In the genomic region with DNA sequence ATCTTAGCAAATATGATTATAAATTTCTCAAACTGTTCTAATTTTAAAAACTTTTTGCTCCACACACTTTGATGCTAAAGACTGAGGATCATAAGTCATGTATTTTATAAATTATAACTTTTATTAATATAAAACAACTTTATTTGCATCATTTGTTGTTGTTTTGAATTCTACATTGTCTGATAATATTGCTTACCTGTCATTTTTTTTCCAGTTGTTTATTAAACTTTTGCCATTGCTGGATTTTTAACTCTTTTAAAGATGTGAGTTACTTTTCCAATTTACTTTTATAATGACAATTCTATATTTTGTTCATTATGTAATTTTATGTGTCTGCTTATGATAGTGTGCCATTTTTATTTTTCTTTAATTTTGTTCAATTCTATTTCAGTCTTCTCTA, we compare ENCODE assay signal across 23 cellular contexts.
DNase-seq lines count a peak whose midpoint lies in the region; ATAC-seq, FAIRE-seq and TF ChIP-seq lines count a peak whose summit lies in the region.
"Had no signal": no experiment of that assay in that cellular context is flagged by ENCODE, and none has a peak within 500 bp of the region (broad histone marks: within the 10 kb centered on the region; RNA-seq: fewer than 3 reads in every experiment).

No MANE protein-coding gene starts in this region.

- no peak for TF ChIP-seq CTCF in HepG2 (CRISPR knock-in tag; IDR thresholded peaks at IDR 0.05)
- no peak for TF ChIP-seq CTCF in right lobe of liver (IDR thresholded peaks at IDR 0.05)
- TF ChIP-seq CTCF in IMR-90 (conservative IDR thresholded peaks at IDR 0.05; ENCODE audit: low read depth, low read length), result no peak
- TF ChIP-seq CTCF in pancreas (IDR thresholded peaks at IDR 0.05), result no peak
- no peak for TF ChIP-seq CTCF in coronary artery (IDR thresholded peaks at IDR 0.05)

- H3K9me3 ChIP-seq in HepG2 (ENCODE audit: low read length) (no peaks in the 10 kb centered on the region), right lobe of liver (no peaks in the 10 kb centered on the region), IMR-90 (ENCODE audit: control insufficient read depth, insufficient read depth, low read length) (peaks cover 2% of the 10 kb centered on the region; the same call in 1 of the 2 replicates), pancreas (no peaks in the 10 kb centered on the region)
- H3K9me3 ChIP-seq: BLaER1 treated with 17β-estradiol and CSF1 and Interleukin-3, amounts not matched to agents 10 nM and 100 nM had no signal

- no peaks in the 10 kb centered on the region for H3K9me1 ChIP-seq in IMR-90 (ENCODE audit: insufficient read depth, low read length)

- dilution Hi-C loops in IMR-90 (cut with HindIII; ENCODE audit: low sequenced_read_pairs, unreplicated experiment), result no loop called here

- H3K4ac ChIP-seq in IMR-90 (ENCODE audit: low read depth, low read length), result no peak overlapping the region

- no peak overlapping the region for H3K27ac ChIP-seq in HepG2 (ENCODE audit: extremely low read length, insufficient read depth, low read length)
- H3K27ac ChIP-seq in right lobe of liver, result no peak overlapping the region
- no peak overlapping the region for H3K27ac ChIP-seq in IMR-90 (ENCODE audit: insufficient read depth, low read length)
- no peak overlapping the region for H3K27ac ChIP-seq in pancreas
- H3K27ac ChIP-seq in coronary artery, result no peak overlapping the region
- H3K27ac ChIP-seq: 22Rv1; BLaER1 treated with 17β-estradiol and CSF1 and Interleukin-3, amounts not matched to agents 10 nM and 100 nM; C4-2B had no signal

- TF ChIP-seq EP300 in HepG2 (IDR thresholded peaks at IDR 0.05; ENCODE audit: low read depth in 2 of 2, low read length in 2 of 2) (no peak), HepG2 (CRISPR knock-in tag; IDR thresholded peaks at IDR 0.05; ENCODE audit: borderline replicate concordance) (no peak)

- H3K27me3 ChIP-seq in HepG2 (ENCODE audit: control insufficient read depth in 1 of 2, insufficient read depth in 2 of 2, low read length in 2 of 2), result no peaks in the 10 kb centered on the region
- no peaks in the 10 kb centered on the region for H3K27me3 ChIP-seq in right lobe of liver
- H3K27me3 ChIP-seq in IMR-90 (ENCODE audit: control insufficient read depth, insufficient read depth, low read length), result no peaks in the 10 kb centered on the region
- H3K27me3 ChIP-seq in pancreas, result no peaks in the 10 kb centered on the region
- H3K27me3 ChIP-seq: BLaER1 treated with 17β-estradiol and CSF1 and Interleukin-3, amounts not matched to agents 10 nM and 100 nM had no signal

- no TSS peak for BruUV-seq in HepG2 (replicated peaks; lab: Mats Ljungman, UMichigan)
- BruUV-seq in IMR-90 (replicated peaks; lab: Mats Ljungman, UMichigan), result no TSS peak

- H4K91ac ChIP-seq in IMR-90 (ENCODE audit: insufficient read depth, low read depth, low read length), result no peak overlapping the region

- no peak overlapping the region for H3K23ac ChIP-seq in IMR-90 (ENCODE audit: low read depth, low read length)

- CTCF ChIA-PET in HepG2 (lab: Yijun Ruan, JAX; ENCODE audit: low intra/inter-chr PET ratio, low total read pairs) (no interaction called here), IMR-90 (lab: Yijun Ruan, JAX) (no interaction called here)

- H4K5ac ChIP-seq in IMR-90 (ENCODE audit: low read depth, low read length), result no peak overlapping the region

- H4K8ac ChIP-seq in IMR-90 (ENCODE audit: low read depth in 2 of 2, low read length in 2 of 2), result no peak overlapping the region

- intact Hi-C loops in HepG2 (cut with micrococcal nuclease; ENCODE audit: unreplicated experiment), result no loop called here
- intact Hi-C loops in right lobe of liver (cut with DNase I), result no loop called here
- intact Hi-C loops in IMR-90 (cut with micrococcal nuclease), result no loop called here
- intact Hi-C loops in pancreas (cut with DNase I), result no loop called here

- no peak overlapping the region for H3K18ac ChIP-seq in IMR-90 (ENCODE audit: low read depth, low read length)

- no peak overlapping the region for H2BK120ac ChIP-seq in IMR-90 (ENCODE audit: low read depth, low read length)

- H3K9ac ChIP-seq in HepG2 (ENCODE audit: insufficient read depth, low read depth, low read length), result no peak overlapping the region
- no peak overlapping the region for H3K9ac ChIP-seq in IMR-90 (ENCODE audit: low read depth, low read length)
- H3K9ac ChIP-seq: BLaER1 treated with 17β-estradiol and CSF1 and Interleukin-3, amounts not matched to agents 10 nM and 100 nM had no signal

- H3K4me2 ChIP-seq in HepG2 (ENCODE audit: low read depth, low read length) (no peak overlapping the region), IMR-90 (ENCODE audit: low read depth, low read length) (no peak overlapping the region)
- H3K4me2 ChIP-seq: BLaER1 treated with 17β-estradiol and CSF1 and Interleukin-3, amounts not matched to agents 10 nM and 100 nM had no signal

- no peak for TF ChIP-seq RAD21 in HepG2 (CRISPR knock-in tag; IDR thresholded peaks at IDR 0.05)
- no peak for TF ChIP-seq RAD21 in IMR-90 (IDR thresholded peaks at IDR 0.05; ENCODE audit: low read length)

- H3K36me3 ChIP-seq in HepG2 (replicated peaks in 1 of 2; ENCODE audit: control insufficient read depth in 1 of 2, insufficient read depth in 2 of 2, low read length in 2 of 2) (no peaks in the 10 kb centered on the region), right lobe of liver (no peaks in the 10 kb centered on the region), IMR-90 (ENCODE audit: control insufficient read depth, insufficient read depth, low read length) (no peaks in the 10 kb centered on the region), pancreas (no peaks in the 10 kb centered on the region)
- H3K36me3 ChIP-seq: BLaER1 treated with 17β-estradiol and CSF1 and Interleukin-3, amounts not matched to agents 10 nM and 100 nM had no signal

- H2AFZ ChIP-seq in HepG2 (ENCODE audit: low read length), result no peak overlapping the region
- no peak overlapping the region for H2AFZ ChIP-seq in IMR-90 (replicated peaks; ENCODE audit: low read length, poor library complexity)

- no peak for ATAC-seq in HepG2
- no peak for ATAC-seq in right lobe of liver
- ATAC-seq in IMR-90 (ENCODE audit: low read depth), result no peak
- no peak for ATAC-seq in pancreas
- ATAC-seq: CD8-positive, alpha-beta T cell; GM12878 had no signal

- no peak overlapping the region for H2BK15ac ChIP-seq in IMR-90 (ENCODE audit: low read depth, low read length)

- H3K79me1 ChIP-seq in IMR-90 (ENCODE audit: low read depth in 1 of 2, low read length in 2 of 2), result no peaks in the 10 kb centered on the region

- no peak overlapping the region for H2AK5ac ChIP-seq in IMR-90 (ENCODE audit: low read depth, low read length)

- H3K79me2 ChIP-seq in HepG2 (ENCODE audit: insufficient read depth, low read length), result no peaks in the 10 kb centered on the region

- DNase-seq in HepG2 (ENCODE audit: low spot score) (no peak), right lobe of liver (no peak), IMR-90 (no peak), frontal cortex (ENCODE audit: low spot score in 2 of 2) (no peak), pancreas (no peak), NCI-H1105 treated with DMSO at 0.1 percent for 48 hours (lab: John Stamatoyannopoulos, UW) (no peak), coronary artery (ENCODE audit: low spot score) (no peak)
- no peak for DNase-seq in activated effector memory CD4-positive, alpha-beta T cell treated with Interleukin-2 at 50 U/mL for 16 hours
- DNase-seq: AML-193; CD4-positive, alpha-beta T cell; CD8-positive, alpha-beta T cell; DMS 273 treated with DMSO at 0.1 percent for 48 hours; DMS153; DMS53; DMS79; DND-41; EL; GDM1 had no signal

- H3K56ac ChIP-seq in IMR-90 (ENCODE audit: extremely low read depth, insufficient read depth, low read length), result no peak overlapping the region

- no peak overlapping the region for H3K4me3 ChIP-seq in HepG2 (replicated peaks in 1 of 3; ENCODE audit: insufficient read depth in 1 of 3, low read depth in 2 of 3, low read length in 3 of 3)
- H3K4me3 ChIP-seq in right lobe of liver, result no peak overlapping the region
- H3K4me3 ChIP-seq in IMR-90 (ENCODE audit: insufficient read depth, low read depth, low read length), result no peak overlapping the region
- no peak overlapping the region for H3K4me3 ChIP-seq in pancreas
- no peak overlapping the region for H3K4me3 ChIP-seq in coronary artery
- H3K4me3 ChIP-seq: BLaER1 treated with 17β-estradiol and CSF1 and Interleukin-3, amounts not matched to agents 10 nM and 100 nM; GM12878 had no signal

- H3K14ac ChIP-seq in IMR-90 (replicated peaks; ENCODE audit: low read depth, low read length), result no peak overlapping the region

- POLR2A ChIA-PET in HepG2 (lab: Yijun Ruan, JAX), result no interaction called here
- POLR2A ChIA-PET in IMR-90 (lab: Charles Lee; ENCODE audit: unreplicated experiment), result no interaction called here

- H3K4me1 ChIP-seq in HepG2 (ENCODE audit: insufficient read depth, low read length), result no peaks in the 10 kb centered on the region
- no peaks in the 10 kb centered on the region for H3K4me1 ChIP-seq in right lobe of liver
- H3K4me1 ChIP-seq in IMR-90 (ENCODE audit: control insufficient read depth, insufficient read depth, low read length), result no peaks in the 10 kb centered on the region
- H3K4me1 ChIP-seq in pancreas, result no peaks in the 10 kb centered on the region
- H3K4me1 ChIP-seq: BLaER1 treated with 17β-estradiol and CSF1 and Interleukin-3, amounts not matched to agents 10 nM and 100 nM had no signal

- FAIRE-seq in HepG2 (lab: Jason Lieb, UNC) (no peak), frontal cortex (lab: Jason Lieb, UNC) (peak; percentile 66), pancreas (lab: Jason Lieb, UNC) (peak; percentile 34)
- FAIRE-seq: GM12878, GM19239 had no signal

- H2AK9ac ChIP-seq in IMR-90 (replicated peaks; ENCODE audit: low read depth, low read length, poor library complexity), result no peak overlapping the region

- no peaks in the 10 kb centered on the region for H4K20me1 ChIP-seq in HepG2 (ENCODE audit: insufficient read depth, low read length)
- H4K20me1 ChIP-seq in IMR-90 (ENCODE audit: insufficient read depth, low read length), result no peaks in the 10 kb centered on the region
- H4K20me1 ChIP-seq: BLaER1 treated with 17β-estradiol and CSF1 and Interleukin-3, amounts not matched to agents 10 nM and 100 nM had no signal

- in situ Hi-C loops in HepG2 (cut with HindIII; ENCODE audit: extremely low pct_ligation_motif_present, low pct_unique_long_range_greater_than_20kb), result no loop called here
- in situ Hi-C loops in IMR-90 (cut with MboI; ENCODE audit: low sequenced_read_pairs), result no loop called here

- H2BK5ac ChIP-seq in IMR-90 (ENCODE audit: low read depth, low read length, poor library complexity, severe bottlenecking), result no peak overlapping the region

- no peak overlapping the region for H2BK20ac ChIP-seq in IMR-90 (ENCODE audit: low read depth, low read length)

- no peak for TF ChIP-seq POLR2A in HepG2 (IDR thresholded peaks at IDR 0.05; ENCODE audit: insufficient read depth in 1 of 2, low read depth in 2 of 2, low read length in 2 of 2)
- no peak for TF ChIP-seq POLR2A in right lobe of liver (IDR thresholded peaks at IDR 0.05)
- TF ChIP-seq POLR2A in IMR-90 (IDR thresholded peaks at IDR 0.05; ENCODE audit: low read depth, low read length), result no peak

TF ChIP-seq in HepG2, 621 proteins besides CTCF, POLR2A, EP300 and RAD21 (continues in another document):
- TF ChIP-seq ZFYVE20 (CRISPR knock-in tag; IDR thresholded peaks at IDR 0.05; ENCODE audit: borderline replicate concordance, low read depth), result no peak

TF ChIP-seq in IMR-90, 13 proteins besides CTCF, POLR2A, EP300 and RAD21:
- no peak for TF ChIP-seq MXI1 (IDR thresholded peaks at IDR 0.05; ENCODE audit: borderline replicate concordance, low read depth, low read length)
- peak; percentile 61; the same call in 1 of the 2 replicates for TF ChIP-seq MAFK (IDR thresholded peaks at IDR 0.05; ENCODE audit: low read depth, low read length)
